6 cellular contexts compared by ENCODE assay signal in genomic region chr11:62570903-62571302, GRCh38. TPM values are rescaled to one million over a fixed set of nuclear protein-coding genes. Genes with fewer than 3 reads are reported as not detected.
DNase-seq lines count a peak whose midpoint lies in the region; ATAC-seq and TF ChIP-seq lines count a peak whose summit lies in the region.
"Not testable (repeated sequence)": the region's sequence is repeated elsewhere in the genome, so short reads cannot be mapped to it uniquely, and the experiment has no call there.

No MANE protein-coding gene starts in this region.

- H3K9me3 Mint-ChIP-seq in H9; activated T-cell treated with anti-CD3 and anti-CD28 coated beads, Interleukin-2, amount 50 U/mL, for 72 hours; dendritic cell treated with granulocyte-macrophage colony-stimulating factor and Interleukin-4, amounts not matched to agents 40 ng/mL and 50 ng/mL, for 4 days; nephron progenitor cell: not testable (repeated sequence)

- H3K56ac ChIP-seq in H9 (ENCODE audit: insufficient read length, low read depth, low read length): not testable (repeated sequence)

- WGBS in H9 (ENCODE audit: extremely low coverage, insufficient read length, low lambda C conversion rate): no CpG with 5 or more reads among the region's 5 CpGs

- not testable (repeated sequence) for H2BK12ac ChIP-seq in H9 (ENCODE audit: insufficient read length, low read depth, low read length)

- not testable (repeated sequence) for BruUV-seq in A673 (replicated peaks; lab: Mats Ljungman, UMichigan)

- not testable (repeated sequence) for H3K27me3 ChIP-seq in A673 (replicated peaks; ENCODE audit: insufficient read depth, low read depth, low read length, poor library complexity); H9 (ENCODE audit: insufficient read depth, low read length); RWPE2 (ENCODE audit: insufficient read depth, poor library complexity, severe bottlenecking)

- H3K27ac ChIP-seq in A673 (ENCODE audit: low read depth, low read length, poor library complexity, severe bottlenecking) (peak overlapping the region; percentile 83), RWPE2 (ENCODE audit: poor library complexity, severe bottlenecking) (peak overlapping the region; percentile 79)
- H3K27ac ChIP-seq in H9 (ENCODE audit: insufficient read length, low read depth, low read length): not testable (repeated sequence)

- H2AFZ ChIP-seq in H9 (ENCODE audit: low read length): not testable (repeated sequence)

- H4K8ac ChIP-seq in H9 (replicated peaks; ENCODE audit: insufficient read length, low read depth, low read length): not testable (repeated sequence)

- not testable (repeated sequence) for H2BK120ac ChIP-seq in H9 (ENCODE audit: low read depth, low read length, poor library complexity, severe bottlenecking)

- H2BK15ac ChIP-seq in H9 (ENCODE audit: low read depth, low read length): not testable (repeated sequence)

- peaks cover 13% of the 10 kb centered on the region for H3K23me2 ChIP-seq in H9 (ENCODE audit: insufficient read length, low read depth, low read length, poor library complexity, severe bottlenecking)

- H3K23ac ChIP-seq in H9 (ENCODE audit: insufficient read length, low read depth, low read length): not testable (repeated sequence)

- H3K9me3 ChIP-seq in A673 (ENCODE audit: low read depth, low read length, poor library complexity, severe bottlenecking); H9 (ENCODE audit: control insufficient read depth, low read depth, low read length); RWPE2 (ENCODE audit: severe bottlenecking): not testable (repeated sequence)

- not testable (repeated sequence) for H2BK5ac ChIP-seq in H9 (ENCODE audit: insufficient read length, low read length)

- not testable (repeated sequence) for H3K14ac ChIP-seq in H9 (ENCODE audit: insufficient read depth, low read length)

- DNase-seq in A673 (ENCODE audit: low spot score); H9; RWPE2 (ENCODE audit: low spot score); activated T-cell treated with anti-CD3 and anti-CD28 coated beads, Interleukin-2, amount 50 U/mL, for 72 hours; nephron progenitor cell: not testable (repeated sequence)

- not testable (repeated sequence) for H3T11ph ChIP-seq in H9 (ENCODE audit: low read length)

- H3K4me1 ChIP-seq in A673 (ENCODE audit: insufficient read depth, low read length, poor library complexity, severe bottlenecking): peaks cover 35% of the 10 kb centered on the region
- H3K4me1 ChIP-seq in H9 (ENCODE audit: insufficient read depth, low read length): not testable (repeated sequence)
- peaks cover 11% of the 10 kb centered on the region for H3K4me1 ChIP-seq in RWPE2 (ENCODE audit: insufficient read depth, poor library complexity, severe bottlenecking)

- POLR2A ChIA-PET in A673 (lab: Charles Lee; ENCODE audit: low non-redundant PET): interaction anchor here (0.7 to 1.0 kb wide), 2 partner anchors 11 to 94 kb away, joined by 3 to 4 read pairs; partner anchors contain the start of genes C11orf98 and CSKMT

- TF ChIP-seq CTCF in A673 (conservative IDR thresholded peaks at IDR 0.05; ENCODE audit: low read depth, low read length); H9 (conservative IDR thresholded peaks at IDR 0.05); RWPE2 (IDR thresholded peaks at IDR 0.05; ENCODE audit: poor library complexity, severe bottlenecking); nephron progenitor cell (IDR thresholded peaks at IDR 0.05): not testable (repeated sequence)

- H2AK5ac ChIP-seq in H9 (ENCODE audit: insufficient read length, low read length): not testable (repeated sequence)

- not testable (repeated sequence) for H4K5ac ChIP-seq in H9 (ENCODE audit: insufficient read length, low read depth, low read length)

- not testable (repeated sequence) for ATAC-seq in RWPE2 (ENCODE audit: low read depth); activated T-cell treated with anti-CD3 and anti-CD28 coated beads, Interleukin-2, amount 50 U/mL, for 72 hours (replicated peaks in 1 of 2)

- H3K36me3 ChIP-seq in A673 (ENCODE audit: insufficient read depth, low read length, poor library complexity, severe bottlenecking) (peaks cover 71% of the 10 kb centered on the region), RWPE2 (ENCODE audit: low read depth) (peaks cover 73% of the 10 kb centered on the region)

- not testable (repeated sequence) for H3K79me1 ChIP-seq in H9 (ENCODE audit: insufficient read depth, low read depth, low read length, poor library complexity, severe bottlenecking)

- H3K27me3 Mint-ChIP-seq in H9 (ENCODE audit: low read depth); activated T-cell treated with anti-CD3 and anti-CD28 coated beads, Interleukin-2, amount 50 U/mL, for 72 hours (ENCODE audit: low read depth); dendritic cell treated with granulocyte-macrophage colony-stimulating factor and Interleukin-4, amounts not matched to agents 40 ng/mL and 50 ng/mL, for 4 days; nephron progenitor cell (ENCODE audit: low read depth, poor library complexity): not testable (repeated sequence)

- peaks cover 42 to 44% of the 10 kb centered on the region in 2 experiments for H3K4me1 Mint-ChIP-seq in H9
- H3K4me1 Mint-ChIP-seq in activated T-cell treated with anti-CD3 and anti-CD28 coated beads, Interleukin-2, amount 50 U/mL, for 72 hours (ENCODE audit: low read depth): peaks cover 82% of the 10 kb centered on the region
- peaks cover 60% of the 10 kb centered on the region for H3K4me1 Mint-ChIP-seq in dendritic cell treated with granulocyte-macrophage colony-stimulating factor and Interleukin-4, amounts not matched to agents 40 ng/mL and 50 ng/mL, for 4 days (ENCODE audit: low read depth)
- H3K4me1 Mint-ChIP-seq in nephron progenitor cell: peaks cover 57% of the 10 kb centered on the region

- not testable (repeated sequence) for H4K91ac ChIP-seq in H9 (ENCODE audit: insufficient read length, low read depth, low read length)

- not testable (repeated sequence) for H3K4me3 ChIP-seq in A673 (ENCODE audit: low read depth, low read length, poor library complexity, severe bottlenecking); RWPE2 (ENCODE audit: severe bottlenecking)

- intact Hi-C loops in A673 (cut with micrococcal nuclease; ENCODE audit: unreplicated experiment); dendritic cell treated with granulocyte-macrophage colony-stimulating factor and Interleukin-4, amounts not matched to agents 40 ng/mL and 50 ng/mL, for 4 days (cut with micrococcal nuclease): not testable (repeated sequence)

- H3K4ac ChIP-seq in H9 (ENCODE audit: low read depth, low read length): not testable (repeated sequence)

- H3K4me2 ChIP-seq in H9 (ENCODE audit: insufficient read depth, insufficient read length, low read length): not testable (repeated sequence)

- peak overlapping the region; percentile 52 to 78 (median 68); a peak in 4 of 7 replicates for H3K27ac Mint-ChIP-seq in H9
- H3K27ac Mint-ChIP-seq in activated T-cell treated with anti-CD3 and anti-CD28 coated beads, Interleukin-2, amount 50 U/mL, for 72 hours: peak overlapping the region; percentile 99
- peak overlapping the region; percentile 7 for H3K27ac Mint-ChIP-seq in dendritic cell treated with granulocyte-macrophage colony-stimulating factor and Interleukin-4, amounts not matched to agents 40 ng/mL and 50 ng/mL, for 4 days
- peak overlapping the region; percentile 58 for H3K27ac Mint-ChIP-seq in nephron progenitor cell

- CTCF ChIA-PET in A673 (lab: Charles Lee): not testable (repeated sequence)

- H3K4me3 Mint-ChIP-seq in H9: peak overlapping the region; percentile 99 to 100
- H3K4me3 Mint-ChIP-seq in activated T-cell treated with anti-CD3 and anti-CD28 coated beads, Interleukin-2, amount 50 U/mL, for 72 hours: peak overlapping the region; percentile 92 to 100
- H3K4me3 Mint-ChIP-seq in dendritic cell treated with granulocyte-macrophage colony-stimulating factor and Interleukin-4, amounts not matched to agents 40 ng/mL and 50 ng/mL, for 4 days: not testable (repeated sequence)
- peak overlapping the region; percentile 100 for H3K4me3 Mint-ChIP-seq in nephron progenitor cell

- H3K9ac ChIP-seq in H9 (ENCODE audit: extremely low read depth, insufficient read length, low read length): not testable (repeated sequence)

- not testable (repeated sequence) for H4K20me1 ChIP-seq in H9 (ENCODE audit: control insufficient read depth, insufficient read depth, insufficient read length)

- not testable (repeated sequence) for H2BK20ac ChIP-seq in H9 (ENCODE audit: low read depth, low read length, poor library complexity, severe bottlenecking)

- peaks cover 12% of the 10 kb centered on the region; the same call in 1 of the 2 replicates for H3K79me2 ChIP-seq in H9 (ENCODE audit: insufficient read depth, low read length)

- H3K36me3 Mint-ChIP-seq in H9 (ENCODE audit: insufficient read depth in 1 of 3, low read depth in 3 of 3): peaks cover 65 to 79% (median 77%) of the 10 kb centered on the region in 3 experiments
- peaks cover 32 to 65% of the 10 kb centered on the region in 2 donors for H3K36me3 Mint-ChIP-seq in activated T-cell treated with anti-CD3 and anti-CD28 coated beads, Interleukin-2, amount 50 U/mL, for 72 hours (ENCODE audit: insufficient read depth in 2 of 2)
- peaks cover 86% of the 10 kb centered on the region for H3K36me3 Mint-ChIP-seq in dendritic cell treated with granulocyte-macrophage colony-stimulating factor and Interleukin-4, amounts not matched to agents 40 ng/mL and 50 ng/mL, for 4 days (ENCODE audit: low read depth)
- peaks cover 72% of the 10 kb centered on the region for H3K36me3 Mint-ChIP-seq in nephron progenitor cell (ENCODE audit: low read depth)

- not testable (repeated sequence) for H3K18ac ChIP-seq in H9 (ENCODE audit: insufficient read length, low read depth, low read length)

RNA-seq across cellular contexts. Expression of gene EEF1G, which starts 2.8 kb away (rescaled TPM):
- total RNA-seq in A673 (2021) (1,804 and 1,817 TPM in 2 replicates), H9 (2021) (1,790 and 1,800 TPM in 2 replicates)
- 1,000 to 10,000 TPM; 2,565 to 2,667 TPM for total RNA-seq in activated T-cell treated with anti-CD3 and anti-CD28 coated beads, Interleukin-2, amount 50 U/mL, for 72 hours

RNA-seq across cellular contexts. Expression of gene TUT1, which starts 20.4 kb away (rescaled TPM):
- total RNA-seq in A673 (2021) (27.3 and 27.6 TPM in 2 replicates), H9 (2021) (20.7 and 24.9 TPM in 2 replicates)
- 10 to 100 TPM; 32.8 to 36.8 TPM for total RNA-seq in activated T-cell treated with anti-CD3 and anti-CD28 coated beads, Interleukin-2, amount 50 U/mL, for 72 hours

RNA-seq across cellular contexts. Expression of gene AHNAK, which starts 24.3 kb away (rescaled TPM):
- total RNA-seq in A673 (2021): 71.7 and 73.0 TPM in 2 replicates
- 13.9 and 15.2 TPM in 2 replicates for total RNA-seq in H9 (2021)
- total RNA-seq in activated T-cell treated with anti-CD3 and anti-CD28 coated beads, Interleukin-2, amount 50 U/mL, for 72 hours: 100 to 1,000 TPM in 1 of 2 donors, 10 to 100 TPM in 1; 80.3 to 131 TPM

RNA-seq across cellular contexts. Expression of gene MTA2, which starts 30.8 kb away (rescaled TPM):
- total RNA-seq in A673 (2021) (241 and 243 TPM in 2 replicates), H9 (2021) (143 and 149 TPM in 2 replicates)
- total RNA-seq in activated T-cell treated with anti-CD3 and anti-CD28 coated beads, Interleukin-2, amount 50 U/mL, for 72 hours: 100 to 1,000 TPM; 173 to 241 TPM

RNA-seq across cellular contexts. Expression of gene EML3, which starts 41.7 kb away (rescaled TPM):
- 21.3 and 30.4 TPM in 2 replicates for total RNA-seq in A673 (2021)
- 35.3 and 40.6 TPM in 2 replicates for total RNA-seq in H9 (2021)
- 100 to 1,000 TPM; 132 to 148 TPM for total RNA-seq in activated T-cell treated with anti-CD3 and anti-CD28 coated beads, Interleukin-2, amount 50 U/mL, for 72 hours

Comparison
In these comparisons a context has a peak if more than half of its experiments do, and no peak if none do; other contexts are left out.
1. H3K27ac Mint-ChIP-seq: peak in every context shown above with its lines; median percentile 99 in activated T-cell treated with anti-CD3 and anti-CD28 coated beads, Interleukin-2, amount 50 U/mL, for 72 hours; 68 in H9; 58 in nephron progenitor cell; 7 in dendritic cell treated with granulocyte-macrophage colony-stimulating factor and Interleukin-4, amounts not matched to agents 40 ng/mL and 50 ng/mL, for 4 days.